ENCODE assay signal across 13 cellular contexts in genomic region chr22:32205974-32206773, GRCh38. TPM values are rescaled to one million over a fixed set of nuclear protein-coding genes. Genes with fewer than 3 reads are reported as not detected.
DNase-seq lines count a peak whose midpoint lies in the region; ATAC-seq and TF ChIP-seq lines count a peak whose summit lies in the region.
"Had no signal": no experiment of that assay in that cellular context is flagged by ENCODE, and none has a peak within 500 bp of the region (broad histone marks: within the 10 kb centered on the region; RNA-seq: fewer than 3 reads in every experiment).

No MANE protein-coding gene starts in this region.

- H3K4me3 Mint-ChIP-seq in activated CD4-positive, alpha-beta T cell treated with anti-CD3 and anti-CD28 coated beads, Interleukin-2, amount 10 ng/mL, durations not matched to agents 24 days and 14 days = no peak overlapping the region
- peak overlapping the region; percentile 50 to 76 for H3K4me3 Mint-ChIP-seq in effector memory CD8-positive, alpha-beta T cell

- H3K27ac ChIP-seq in KMS-11 (no peak overlapping the region), osteoblast (ENCODE audit: low read depth, low read length) (no peak overlapping the region)
- H3K27ac ChIP-seq: gastroesophageal sphincter, GM23248, thoracic aorta had no signal

- ATAC-seq in effector memory CD8-positive, alpha-beta T cell (replicated peaks) = no peak
- ATAC-seq in HG03342 (IDR thresholded peaks at IDR 0.05; ENCODE audit: unreplicated experiment) = no peak
- ATAC-seq: gastroesophageal sphincter had no signal

- H3K36me3 Mint-ChIP-seq in activated CD4-positive, alpha-beta T cell treated with anti-CD3 and anti-CD28 coated beads, Interleukin-2, amount 10 ng/mL, durations not matched to agents 24 days and 14 days (ENCODE audit: low read depth) = no peaks in the 10 kb centered on the region
- H3K36me3 Mint-ChIP-seq in effector memory CD8-positive, alpha-beta T cell (ENCODE audit: insufficient read depth) = no peaks in the 10 kb centered on the region

- H3K9ac ChIP-seq in KMS-11 = no peak overlapping the region; the same call in 1 of the 2 replicates
- H3K9ac ChIP-seq: GM23248 had no signal

- intact Hi-C loops in activated CD4-positive, alpha-beta T cell treated with anti-CD3 and anti-CD28 coated beads, Interleukin-2, amount 10 ng/mL, durations not matched to agents 24 days and 14 days (cut with micrococcal nuclease) = loop anchor here (2.0 to 5.0 kb wide), 3 partner anchors 104 to 266 kb away; partner anchors contain the start of gene FBXO7

- H3K36me3 ChIP-seq in KMS-11 (ENCODE audit: insufficient read depth) (no peaks in the 10 kb centered on the region), osteoblast (ENCODE audit: insufficient read depth, low read length) (no peaks in the 10 kb centered on the region)
- H3K36me3 ChIP-seq: gastroesophageal sphincter, thoracic aorta had no signal

- no peaks in the 10 kb centered on the region for H3K27me3 ChIP-seq in KMS-11 (ENCODE audit: insufficient read depth, low read depth)
- H3K27me3 ChIP-seq in osteoblast (ENCODE audit: insufficient read depth, low read length) = peaks cover 26% of the 10 kb centered on the region

- H3K4me3 ChIP-seq in KMS-11 (IDR thresholded peaks at IDR 0.05; ENCODE audit: insufficient read depth, low read depth, low read length) = no peak overlapping the region
- no peak overlapping the region for H3K4me3 ChIP-seq in osteoblast (ENCODE audit: insufficient read depth, low read length)
- H3K4me3 ChIP-seq: gastroesophageal sphincter, GM23248, thoracic aorta had no signal

- H3K4me2 ChIP-seq in KMS-11 (peak overlapping the region; percentile 29; the same call in 1 of the 2 replicates), osteoblast (ENCODE audit: insufficient read depth, low read length) (no peak overlapping the region)

- H3K4me1 Mint-ChIP-seq in activated CD4-positive, alpha-beta T cell treated with anti-CD3 and anti-CD28 coated beads, Interleukin-2, amount 10 ng/mL, durations not matched to agents 24 days and 14 days = peaks cover 19% of the 10 kb centered on the region
- H3K4me1 Mint-ChIP-seq in effector memory CD8-positive, alpha-beta T cell (ENCODE audit: low read depth in 2 of 2) = peaks cover 31 to 36% of the 10 kb centered on the region in 2 donors

- H4K20me1 ChIP-seq in KMS-11 (ENCODE audit: insufficient read depth) = no peaks in the 10 kb centered on the region
- H4K20me1 ChIP-seq in osteoblast (ENCODE audit: insufficient read depth, low read length) = peaks cover 3% of the 10 kb centered on the region

- no peaks in the 10 kb centered on the region for H3K9me3 Mint-ChIP-seq in activated CD4-positive, alpha-beta T cell treated with anti-CD3 and anti-CD28 coated beads, Interleukin-2, amount 10 ng/mL, durations not matched to agents 24 days and 14 days
- no peaks in the 10 kb centered on the region for H3K9me3 Mint-ChIP-seq in effector memory CD8-positive, alpha-beta T cell

- no peaks in the 10 kb centered on the region for H3K9me3 ChIP-seq in osteoblast (ENCODE audit: low read depth, low read length)
- H3K9me3 ChIP-seq: gastroesophageal sphincter, thoracic aorta had no signal

- H3K79me2 ChIP-seq in KMS-11 (ENCODE audit: insufficient read depth, low read depth) (no peaks in the 10 kb centered on the region), osteoblast (ENCODE audit: insufficient read depth, low read length) (no peaks in the 10 kb centered on the region)

- H3K27ac Mint-ChIP-seq in activated CD4-positive, alpha-beta T cell treated with anti-CD3 and anti-CD28 coated beads, Interleukin-2, amount 10 ng/mL, durations not matched to agents 24 days and 14 days = peak overlapping the region; percentile 29
- H3K27ac Mint-ChIP-seq in effector memory CD8-positive, alpha-beta T cell = no peak overlapping the region

- peaks cover 19% of the 10 kb centered on the region for H3K27me3 Mint-ChIP-seq in activated CD4-positive, alpha-beta T cell treated with anti-CD3 and anti-CD28 coated beads, Interleukin-2, amount 10 ng/mL, durations not matched to agents 24 days and 14 days
- peaks cover 29 to 32% of the 10 kb centered on the region in 2 donors for H3K27me3 Mint-ChIP-seq in effector memory CD8-positive, alpha-beta T cell

- H3K4me1 ChIP-seq in KMS-11 (ENCODE audit: low read depth, poor library complexity, severe bottlenecking) = no peaks in the 10 kb centered on the region
- peaks cover 3% of the 10 kb centered on the region for H3K4me1 ChIP-seq in osteoblast (ENCODE audit: insufficient read depth, low read length)

- DNase-seq in activated CD4-positive, alpha-beta T cell treated with anti-CD3 and anti-CD28 coated beads, Interleukin-2, amount 10 ng/mL, durations not matched to agents 24 days and 14 days = peak; percentile 59
- DNase-seq in activated CD4-positive, alpha-beta T cell treated with anti-CD3 and anti-CD28 coated beads for 1 hour = no peak
- DNase-seq in effector memory CD8-positive, alpha-beta T cell = no peak
- DNase-seq in osteoblast (ENCODE audit: insufficient read length, low spot score, missing footprints) (peak; percentile 53), DMS153 (lab: John Stamatoyannopoulos, UW) (no peak), mucosa of gallbladder (ENCODE audit: low spot score) (no peak)
- DNase-seq: activated gamma-delta T cell treated with Interleukin-2 at 50 U/mL for 16 hours, NCI-H1417 treated with DMSO at 0.1 percent for 48 hours had no signal

- H2AFZ ChIP-seq in KMS-11 (ENCODE audit: low read depth) (peak overlapping the region; percentile 69; the same call in 1 of the 2 replicates), osteoblast (ENCODE audit: low read length) (no peak overlapping the region)
- H2AFZ ChIP-seq: GM23248 had no signal

- no peak for TF ChIP-seq CTCF in KMS-11 (conservative IDR thresholded peaks at IDR 0.05; ENCODE audit: low read depth, low read length)
- no peak for TF ChIP-seq CTCF in osteoblast (IDR thresholded peaks at IDR 0.05; ENCODE audit: extremely low read depth, low read depth, low read length)

RNA-seq across cellular contexts. Expression of gene RFPL2, which starts 1.3 kb away (rescaled TPM):
- not detected in 2 replicates for total RNA-seq in activated CD4-positive, alpha-beta T cell treated with anti-CD3 and anti-CD28 coated beads, Interleukin-2, amount 10 ng/mL, durations not matched to agents 24 days and 14 days
- total RNA-seq in osteoblast (not detected in 2 replicates), mucosa of gallbladder (0.14 TPM)
- total RNA-seq: GM23248, thoracic aorta had no signal

RNA-seq across cellular contexts. Expression of gene C22orf42, which starts 47.1 kb away (rescaled TPM):
- not detected in 2 replicates for total RNA-seq in activated CD4-positive, alpha-beta T cell treated with anti-CD3 and anti-CD28 coated beads, Interleukin-2, amount 10 ng/mL, durations not matched to agents 24 days and 14 days
- not detected in 2 replicates for total RNA-seq in osteoblast
- not detected for total RNA-seq in mucosa of gallbladder
- total RNA-seq: gastroesophageal sphincter, GM23248, thoracic aorta had no signal

RNA-seq across cellular contexts. Expression of gene SLC5A4, which starts 49.0 kb away (rescaled TPM):
- total RNA-seq in activated CD4-positive, alpha-beta T cell treated with anti-CD3 and anti-CD28 coated beads, Interleukin-2, amount 10 ng/mL, durations not matched to agents 24 days and 14 days = not detected in 2 replicates
- total RNA-seq in osteoblast = not detected in 2 replicates
- total RNA-seq in mucosa of gallbladder = 0.81 TPM
- total RNA-seq: GM23248 had no signal

Comparison
In these comparisons a context has a peak if more than half of its experiments do, and no peak if none do; other contexts are left out.
1. DNase-seq: peak in activated CD4-positive, alpha-beta T cell treated with anti-CD3 and anti-CD28 coated beads, Interleukin-2, amount 10 ng/mL, durations not matched to agents 24 days and 14 days (single experiment) and osteoblast (single experiment); none in activated CD4-positive, alpha-beta T cell treated with anti-CD3 and anti-CD28 coated beads for 1 hour (single experiment), effector memory CD8-positive, alpha-beta T cell (0 of 3), DMS153 (single experiment) and mucosa of gallbladder (single experiment).